ENCODE assay signal across 1 cellular context in the genomic region with DNA sequence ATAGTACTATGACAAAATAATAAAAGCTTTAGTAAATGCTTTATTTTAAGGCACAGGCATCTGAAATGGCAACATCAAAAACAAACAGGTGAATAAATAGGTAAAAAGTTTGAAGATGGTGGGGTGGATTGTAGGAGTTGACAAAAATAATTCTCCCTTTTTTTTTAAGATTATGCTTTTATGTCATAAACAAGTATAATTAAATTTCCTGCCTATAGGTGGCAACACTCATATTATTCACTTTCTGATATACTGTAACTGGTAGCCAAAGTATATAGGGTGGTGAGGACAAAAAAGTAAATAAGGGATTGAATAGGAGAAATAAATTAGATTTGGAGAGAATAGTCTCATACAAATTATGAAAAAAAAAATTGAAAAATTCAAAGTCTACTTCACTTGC.
A peak's percentile ranks its signal among the peaks of the same experiment; 100 is the strongest.
TF ChIP-seq lines count a peak whose summit lies in the region.

No MANE protein-coding gene starts in this region.

TF ChIP-seq in K562, 482 proteins besides CTCF, POLR2A, EP300 and RAD21 (continued from another document):
- TF ChIP-seq, protein P1, sequence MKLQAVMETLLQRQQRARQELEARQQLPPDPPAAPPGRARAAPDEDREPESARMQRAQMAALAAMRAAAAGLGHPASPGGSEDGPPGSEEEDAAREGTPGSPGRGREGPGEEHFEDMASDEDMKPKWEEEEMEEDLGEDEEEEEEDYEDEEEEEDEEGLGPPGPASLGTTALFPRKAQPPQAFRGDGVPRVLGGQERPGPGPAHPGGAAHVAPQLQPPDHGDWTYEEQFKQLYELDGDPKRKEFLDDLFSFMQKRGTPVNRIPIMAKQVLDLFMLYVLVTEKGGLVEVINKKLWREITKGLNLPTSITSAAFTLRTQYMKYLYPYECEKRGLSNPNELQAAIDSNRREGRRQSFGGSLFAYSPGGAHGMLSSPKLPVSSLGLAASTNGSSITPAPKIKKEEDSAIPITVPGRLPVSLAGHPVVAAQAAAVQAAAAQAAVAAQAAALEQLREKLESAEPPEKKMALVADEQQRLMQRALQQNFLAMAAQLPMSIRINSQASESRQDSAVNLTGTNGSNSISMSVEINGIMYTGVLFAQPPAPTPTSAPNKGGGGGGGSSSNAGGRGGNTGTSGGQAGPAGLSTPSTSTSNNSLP (IDR thresholded peaks at IDR 0.05; ENCODE audit: borderline replicate concordance, low read depth, low read length): peak; percentile 95
TF ChIP-seq in K562: peak in this region for 1.
